9 cellular contexts compared by ENCODE assay signal in genomic region chr1:77976433-77977076, GRCh38. TPM values are rescaled to one million over a fixed set of nuclear protein-coding genes. Genes with fewer than 3 reads are reported as not detected.
A peak's percentile ranks its signal among the peaks of the same experiment; 100 is the strongest.
DNase-seq lines count a peak whose midpoint lies in the region; ATAC-seq, FAIRE-seq and TF ChIP-seq lines count a peak whose summit lies in the region.
"Had no signal": no experiment of that assay in that cellular context is flagged by ENCODE, and none has a peak within 500 bp of the region (broad histone marks: within the 10 kb centered on the region; RNA-seq: fewer than 3 reads in every experiment).

No MANE protein-coding gene starts in this region.

- H3K27me3 ChIP-seq in endocrine pancreas (ENCODE audit: control insufficient read depth, insufficient read depth, low read length) (no peaks in the 10 kb centered on the region), pancreas (no peaks in the 10 kb centered on the region), tibial nerve (no peaks in the 10 kb centered on the region)

- H3K4me1 ChIP-seq in endocrine pancreas (ENCODE audit: control insufficient read depth, insufficient read depth, low read length) (peaks cover 32% of the 10 kb centered on the region), pancreas (peaks cover 4 to 28% (median 19%) of the 10 kb centered on the region in 3 donors), tibial nerve (peaks cover 0 to 60% (median 43%) of the 10 kb centered on the region in 4 donors)

- in situ Hi-C loops in Caki2 (cut with HindIII; ENCODE audit: low pct_unique_long_range_greater_than_20kb, low sequenced_read_pairs), result no loop called here

- 25 to 34% methylated on average over 13 of the region's 13 CpGs for WGBS in pancreas, 2 donors
- 87 to 89% methylated on average over 13 of the region's 13 CpGs for WGBS in tibial nerve, 2 donors

- no peak overlapping the region for H3K9ac ChIP-seq in endocrine pancreas (ENCODE audit: control insufficient read depth, insufficient read depth, low read length)

- H3K36me3 ChIP-seq in endocrine pancreas (ENCODE audit: control insufficient read depth, insufficient read depth, low read length) (no peaks in the 10 kb centered on the region), pancreas (no peaks in the 10 kb centered on the region), tibial nerve (peaks cover 0 to 4% (median 0%) of the 10 kb centered on the region in 3 donors)

- FAIRE-seq in pancreas (lab: Jason Lieb, UNC), result no peak
- FAIRE-seq: islet of Langerhans had no signal

- TF ChIP-seq CTCF in pancreas (IDR thresholded peaks at IDR 0.05) (no peak), tibial nerve (IDR thresholded peaks at IDR 0.05) (no peak)

- TF ChIP-seq EP300 in tibial nerve (IDR thresholded peaks at IDR 0.05), result no peak

- H3K4me3 ChIP-seq in endocrine pancreas (ENCODE audit: control insufficient read depth, insufficient read depth, low read length) (peak overlapping the region; percentile 100), pancreas (peak overlapping the region in 3 of 4 donors; percentile 61 to 76 (median 62)), tibial nerve (peak overlapping the region in 2 of 4 donors; percentile 78 to 86)

- H3K27ac ChIP-seq in pancreas, result peak overlapping the region in 2 of 4 donors; percentile 98 to 99
- H3K27ac ChIP-seq in tibial nerve, result peak overlapping the region in 1 of 4 donors; percentile 97

- ATAC-seq in pancreas, result no peak

- DNase-seq in Caki2 (ENCODE audit: low read depth) (peak; percentile 30), NCI-H82 (lab: John Stamatoyannopoulos, UW) (peak; percentile 71), pancreas (no peak), DMS153 treated with DMSO at 0.1 percent for 48 hours (lab: John Stamatoyannopoulos, UW; ENCODE audit: unreplicated experiment) (no peak), D341Med (ENCODE audit: low spot score) (no peak), tibial nerve (ENCODE audit: low spot score in 2 of 2) (no peak), H4 (ENCODE audit: low spot score) (no peak)

- TF ChIP-seq POLR2A in tibial nerve (IDR thresholded peaks at IDR 0.05), result no peak

- intact Hi-C loops in pancreas (cut with DNase I), result loop anchor here in 1 of 3 donors (5.0 kb wide), 1 partner anchor 136 kb away; no protein-coding TSS in a partner anchor

- H3K9me3 ChIP-seq in endocrine pancreas (ENCODE audit: control insufficient read depth, low read length), result no peaks in the 10 kb centered on the region
- H3K9me3 ChIP-seq in pancreas, result no peaks in the 10 kb centered on the region
- no peaks in the 10 kb centered on the region for H3K9me3 ChIP-seq in tibial nerve

RNA-seq across cellular contexts. Expression of gene FUBP1, which starts 2.3 kb away (rescaled TPM):
- total RNA-seq in Caki2 (2014; rRNA removed; shearing (Covaris generic); ENCODE audit: low replicate concordance), result 149 and 152 TPM in 2 replicates
- total RNA-seq in pancreas (10 to 100 TPM; 36.9 to 81.5 (median 51.6) TPM), tibial nerve (100 to 1,000 TPM in 3 of 4 donors, 10 to 100 TPM in 1; 99.0 to 136 (median 121) TPM)
- 10 to 100 TPM; 21.7 to 46.6 TPM for polyA plus RNA-seq in pancreas
- 88.2 and 98.9 TPM in 2 replicates for total RNA-seq in H4 (2014; rRNA removed; shearing (Covaris generic))

RNA-seq across cellular contexts. Expression of gene DNAJB4, which starts 28.2 kb away (rescaled TPM):
- 22.5 and 26.2 TPM in 2 replicates for total RNA-seq in Caki2 (2014; rRNA removed; shearing (Covaris generic); ENCODE audit: low replicate concordance)
- 10 to 100 TPM; 13.1 to 38.6 (median 21.7) TPM for total RNA-seq in pancreas
- polyA plus RNA-seq in pancreas, result 1 to 10 TPM; 6.7 to 9.2 TPM
- 10 to 100 TPM; 33.9 to 38.0 (median 35.6) TPM for total RNA-seq in tibial nerve
- total RNA-seq in H4 (2014; rRNA removed; shearing (Covaris generic)), result 18.3 and 23.8 TPM in 2 replicates

Comparison
In these comparisons a context has a peak if more than half of its experiments do, and no peak if none do; other contexts are left out.
1. DNase-seq: peak in Caki2 (single experiment) and NCI-H82 (single experiment); none in pancreas (0 of 6), DMS153 treated with DMSO at 0.1 percent for 48 hours (single experiment), D341Med (single experiment), tibial nerve (0 of 2) and H4 (single experiment).